8 cellular contexts compared by ENCODE assay signal in the genomic region with DNA sequence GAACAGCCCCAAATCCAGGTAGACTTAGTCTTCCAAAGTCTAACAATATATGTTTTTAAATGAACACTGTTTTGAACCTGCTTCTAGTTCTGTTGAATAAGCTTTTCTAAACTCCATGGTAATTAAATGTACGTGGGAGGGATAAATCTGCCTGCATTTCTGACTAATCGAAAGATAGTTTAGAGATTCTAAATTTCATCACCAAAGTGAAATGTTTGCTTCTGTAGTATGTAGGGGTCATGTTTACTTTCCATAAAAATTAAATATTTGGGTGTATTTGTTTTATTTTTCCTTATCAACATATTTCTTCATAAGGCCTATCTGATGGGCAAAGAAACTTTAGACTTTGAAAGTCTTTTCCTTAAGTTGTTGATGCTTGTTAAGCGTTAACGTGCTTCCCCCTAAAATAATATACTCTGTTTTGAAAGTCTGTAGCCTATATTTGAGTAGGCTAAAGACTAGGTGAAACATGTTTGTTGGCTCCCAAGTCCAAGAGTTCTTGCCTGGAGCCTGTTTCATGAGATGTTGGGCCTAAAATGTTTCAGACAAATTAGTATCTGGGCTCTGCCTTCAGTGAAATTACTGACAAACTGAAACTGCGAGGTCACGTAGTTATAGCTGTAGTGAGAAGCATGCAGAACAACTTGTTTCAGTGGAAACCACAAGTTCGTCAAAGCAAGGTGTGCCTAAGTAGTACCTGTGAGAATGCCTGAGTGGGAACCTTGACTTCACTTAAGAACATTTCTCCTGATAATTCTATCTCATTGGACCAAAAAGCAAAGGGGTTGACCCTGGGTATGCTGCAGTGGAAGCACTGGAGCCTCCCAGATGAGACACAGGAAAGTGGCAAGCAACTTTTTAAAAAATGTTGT.
A peak's percentile ranks its signal among the peaks of the same experiment; 100 is the strongest.
DNase-seq lines count a peak whose midpoint lies in the region; ATAC-seq and TF ChIP-seq lines count a peak whose summit lies in the region.

No MANE protein-coding gene starts in this region.

- H3K27ac Mint-ChIP-seq in central memory CD8-positive, alpha-beta T cell (ENCODE audit: low read depth): peak overlapping the region; percentile 68
- H3K27ac Mint-ChIP-seq in naive thymus-derived CD8-positive, alpha-beta T cell: peak overlapping the region; percentile 94 to 99 (median 95)

- CTCF ChIA-PET in GM10248 (lab: Yijun Ruan, JAX): interaction anchor here (1.2 to 7.9 kb wide), 9 partner anchors 10 to 93 kb away, joined by 3 to 54 read pairs (median 7); no protein-coding TSS in a partner anchor

- peak overlapping the region; percentile 72 for H3K4me3 Mint-ChIP-seq in central memory CD8-positive, alpha-beta T cell
- H3K4me3 Mint-ChIP-seq in naive thymus-derived CD8-positive, alpha-beta T cell: peak overlapping the region; percentile 83 to 92 (median 88)

- peaks cover 35% of the 10 kb centered on the region for H3K4me1 Mint-ChIP-seq in central memory CD8-positive, alpha-beta T cell
- peaks cover 34 to 85% (median 59%) of the 10 kb centered on the region in 4 donors for H3K4me1 Mint-ChIP-seq in naive thymus-derived CD8-positive, alpha-beta T cell

- peak; percentile 94 for ATAC-seq in GM21390 (IDR thresholded peaks at IDR 0.05; ENCODE audit: unreplicated experiment)
- ATAC-seq in HG03575 (IDR thresholded peaks at IDR 0.05; ENCODE audit: extremely low read depth, insufficient number of reproducible peaks, low FRiP score, unreplicated experiment): peak; percentile 93
- ATAC-seq in central memory CD8-positive, alpha-beta T cell (replicated peaks; ENCODE audit: extremely low read depth, poor library complexity, severe bottlenecking): peak; percentile 65
- ATAC-seq in naive thymus-derived CD8-positive, alpha-beta T cell: peak; percentile 69 to 80

- H3K27me3 Mint-ChIP-seq in central memory CD8-positive, alpha-beta T cell: no peaks in the 10 kb centered on the region
- no peaks in the 10 kb centered on the region for H3K27me3 Mint-ChIP-seq in naive thymus-derived CD8-positive, alpha-beta T cell

- peaks cover 4% of the 10 kb centered on the region for H3K36me3 Mint-ChIP-seq in central memory CD8-positive, alpha-beta T cell (ENCODE audit: insufficient read depth)
- H3K36me3 Mint-ChIP-seq in naive thymus-derived CD8-positive, alpha-beta T cell: peaks cover 0 to 4% (median 2%) of the 10 kb centered on the region in 3 donors

- POLR2A ChIA-PET in GM10248 (lab: Yijun Ruan, JAX): interaction anchor here (1.3 kb wide), 1 partner anchor 46 kb away, joined by 5 read pairs; no protein-coding TSS in a partner anchor
- POLR2A ChIA-PET in naive thymus-derived CD8-positive, alpha-beta T cell (lab: Charles Lee): interaction anchor here (0.7 to 5.6 kb wide), 7 partner anchors 11 to 1565 kb away, joined by 3 to 39 read pairs (median 3); partner anchors contain the start of genes FBXL3 and MYCBP2

- no peak for TF ChIP-seq CTCF in GM10248 (IDR thresholded peaks at IDR 0.05; ENCODE audit: control extremely low read depth, extremely low read depth, low read depth, missing control alignments)

- no peaks in the 10 kb centered on the region for H3K9me3 Mint-ChIP-seq in central memory CD8-positive, alpha-beta T cell
- no peaks in the 10 kb centered on the region for H3K9me3 Mint-ChIP-seq in naive thymus-derived CD8-positive, alpha-beta T cell

- DNase-seq in GM10248 (ENCODE audit: extremely low spot score) (peak; percentile 49), DMS79 treated with DMSO at 0.1 percent for 48 hours (lab: John Stamatoyannopoulos, UW) (no peak), SK-N-DZ (ENCODE audit: low spot score) (no peak), GM19240 (ENCODE audit: insufficient read length, low spot score) (no peak)
- no peak for DNase-seq in central memory CD8-positive, alpha-beta T cell (ENCODE audit: low spot score in 2 of 2)
- peak in 9 of 10 donors; percentile 4 to 75 (median 53) for DNase-seq in naive thymus-derived CD8-positive, alpha-beta T cell

Comparison
In these comparisons a context has a peak if more than half of its experiments do, and no peak if none do; other contexts are left out.
1. DNase-seq: peak in GM10248 (single experiment) and naive thymus-derived CD8-positive, alpha-beta T cell (9 of 10); none in central memory CD8-positive, alpha-beta T cell (0 of 2), DMS79 treated with DMSO at 0.1 percent for 48 hours (single experiment), SK-N-DZ (single experiment) and GM19240 (single experiment).
2. Peak in every context shown above with its lines, with median percentiles within 50 percentile points of each other: ATAC-seq.